Comparison of ENCODE assay signal across 8 cellular contexts in genomic region chr12:97308576-97309198, GRCh38.
DNase-seq lines count a peak whose midpoint lies in the region; ATAC-seq, FAIRE-seq and TF ChIP-seq lines count a peak whose summit lies in the region.

No MANE protein-coding gene starts in this region.

- H3K27me3 ChIP-seq in SU-DHL-6 (ENCODE audit: low read length) = no peaks in the 10 kb centered on the region

- H3K9ac ChIP-seq in SU-DHL-6 (ENCODE audit: low read length) = no peak overlapping the region

- no peak for ATAC-seq in HG03520 (IDR thresholded peaks at IDR 0.05; ENCODE audit: unreplicated experiment)

- no peak overlapping the region for H3K27ac ChIP-seq in SU-DHL-6 (ENCODE audit: low read depth, low read length)

- no peaks in the 10 kb centered on the region for H3K9me2 ChIP-seq in SU-DHL-6 (replicated peaks; ENCODE audit: insufficient read depth, low read length)

- H3K79me2 ChIP-seq in SU-DHL-6 (ENCODE audit: insufficient read depth, low read length) = no peaks in the 10 kb centered on the region

- no peak overlapping the region for H3K4me2 ChIP-seq in SU-DHL-6 (ENCODE audit: low read depth, low read length, poor library complexity, severe bottlenecking)

- DNase-seq in GM12865 (ENCODE audit: low read depth) (peak; percentile 71), MV-4-11 (lab: John Stamatoyannopoulos, UW) (peak; percentile 36), foreskin fibroblast (peak; percentile 10 to 58), skeletal muscle cell (ENCODE audit: low read depth) (peak; percentile 14), D341Med (ENCODE audit: low spot score) (no peak)

- H4K20me1 ChIP-seq in SU-DHL-6 (ENCODE audit: low read depth, low read length) = no peaks in the 10 kb centered on the region; the same call in 1 of the 2 replicates

- H3K4me3 ChIP-seq in GM12865 (ENCODE audit: low read depth, low read length) (no peak overlapping the region), SU-DHL-6 (ENCODE audit: insufficient read depth, low read length, poor library complexity, severe bottlenecking) (no peak overlapping the region), foreskin fibroblast (ENCODE audit: low read depth in 1 of 2, low read length in 2 of 2) (no peak overlapping the region), skeletal muscle cell (ENCODE audit: low read depth, low read length) (no peak overlapping the region)

- H3K9me3 ChIP-seq in SU-DHL-6 (ENCODE audit: insufficient read depth, low read length) = no peaks in the 10 kb centered on the region

- H3K36me3 ChIP-seq in SU-DHL-6 (ENCODE audit: low read length) = no peaks in the 10 kb centered on the region

- H2AFZ ChIP-seq in SU-DHL-6 (ENCODE audit: low read depth, low read length, severe bottlenecking) = no peak overlapping the region

- no peaks in the 10 kb centered on the region for H3F3A ChIP-seq in SU-DHL-6 (ENCODE audit: insufficient read depth)

- TF ChIP-seq CTCF in GM12865 (IDR thresholded peaks at IDR 0.05; ENCODE audit: insufficient read depth, low read depth, low read length, missing control alignments) (peak; percentile 58), SU-DHL-6 (IDR thresholded peaks at IDR 0.05; ENCODE audit: insufficient read depth, low read length, poor library complexity, severe bottlenecking) (peak; percentile 53), foreskin fibroblast (IDR thresholded peaks at IDR 0.05; ENCODE audit: low read depth, low read length) (peak; percentile 67)

- FAIRE-seq in A204.1 (lab: Jason Lieb, UNC) = peak; percentile 74
